Comparison of ENCODE assay signal across 9 cellular contexts in the genomic region with DNA sequence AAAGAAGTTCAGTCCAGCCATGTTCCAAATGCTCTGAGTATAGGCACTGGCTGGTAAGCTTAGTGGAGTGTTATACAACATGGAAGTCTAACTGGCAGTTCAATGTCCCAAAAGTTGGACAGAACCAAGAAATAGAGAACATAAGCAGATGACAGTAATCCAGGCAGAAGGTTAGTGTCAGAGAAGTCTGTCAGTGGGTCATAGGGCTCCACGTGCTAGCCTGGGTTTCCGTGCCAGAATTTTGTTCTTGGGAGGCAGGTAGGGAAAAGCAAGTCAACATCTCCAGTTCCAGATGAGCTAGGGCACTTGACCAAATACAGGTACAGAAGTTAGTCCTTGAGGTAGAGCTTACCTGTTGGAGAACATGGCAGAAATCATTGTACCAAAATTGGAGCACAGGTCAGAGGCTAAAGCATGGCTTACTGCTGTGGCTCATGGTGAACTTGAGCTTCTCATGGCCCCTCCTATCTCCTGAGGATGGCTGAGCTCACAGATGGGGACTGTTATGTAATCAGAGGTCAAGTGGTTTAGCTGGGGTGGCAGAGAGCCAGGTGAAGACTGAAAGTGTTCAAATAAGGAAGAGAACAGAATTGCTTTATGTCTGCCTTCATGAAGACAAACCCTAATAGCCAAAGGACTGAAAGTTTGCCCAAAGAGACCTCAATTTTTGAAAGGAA.
DNase-seq lines count a peak whose midpoint lies in the region; ATAC-seq lines count a peak whose summit lies in the region.
"Had no signal": no experiment of that assay in that cellular context is flagged by ENCODE, and none has a peak within 500 bp of the region (broad histone marks: within the 10 kb centered on the region; RNA-seq: fewer than 3 reads in every experiment).

No MANE protein-coding gene starts in this region.

- H3K4me1 Mint-ChIP-seq in central memory CD8-positive, alpha-beta T cell: peaks cover 29% of the 10 kb centered on the region

- peak; percentile 51 for ATAC-seq in central memory CD8-positive, alpha-beta T cell (replicated peaks; ENCODE audit: extremely low read depth, poor library complexity, severe bottlenecking)
- ATAC-seq in GM19455 (IDR thresholded peaks at IDR 0.05; ENCODE audit: unreplicated experiment): no peak
- ATAC-seq in HG02981 (IDR thresholded peaks at IDR 0.05; ENCODE audit: unreplicated experiment): no peak

- DNase-seq in EL (peak; percentile 15), NCI-H2227 treated with DMSO at 0.1 percent for 48 hours (lab: John Stamatoyannopoulos, UW) (peak; percentile 41), myocyte (ENCODE audit: low read depth) (peak; percentile 79)
- DNase-seq in central memory CD8-positive, alpha-beta T cell (ENCODE audit: low spot score in 2 of 2): no peak
- no peak for DNase-seq in activated CD8-positive, alpha-beta memory T cell treated with anti-CD3 and anti-CD28 coated beads for 24 hours
- DNase-seq in activated CD4-positive, alpha-beta T cell treated with anti-CD3 and anti-CD28 coated beads for 4 hours: no peak
- DNase-seq: activated naive CD8-positive, alpha-beta T cell treated with anti-CD3 and anti-CD28 coated beads, Interleukin-2, amount 10 ng/mL, durations not matched to agents 7 days and 5 days had no signal

- no peaks in the 10 kb centered on the region for H3K27me3 Mint-ChIP-seq in central memory CD8-positive, alpha-beta T cell

- H3K4me3 Mint-ChIP-seq in central memory CD8-positive, alpha-beta T cell: no peak overlapping the region
- H3K4me3 Mint-ChIP-seq: activated naive CD8-positive, alpha-beta T cell treated with anti-CD3 and anti-CD28 coated beads, Interleukin-2, amount 10 ng/mL, durations not matched to agents 7 days and 5 days had no signal

- H3K36me3 Mint-ChIP-seq in central memory CD8-positive, alpha-beta T cell (ENCODE audit: insufficient read depth): peaks cover 2% of the 10 kb centered on the region
- H3K36me3 Mint-ChIP-seq: activated naive CD8-positive, alpha-beta T cell treated with anti-CD3 and anti-CD28 coated beads, Interleukin-2, amount 10 ng/mL, durations not matched to agents 7 days and 5 days had no signal

- H3K27ac Mint-ChIP-seq in central memory CD8-positive, alpha-beta T cell (ENCODE audit: low read depth): peak overlapping the region; percentile 25
- H3K27ac Mint-ChIP-seq: activated naive CD8-positive, alpha-beta T cell treated with anti-CD3 and anti-CD28 coated beads, Interleukin-2, amount 10 ng/mL, durations not matched to agents 7 days and 5 days had no signal

- H3K9me3 Mint-ChIP-seq in central memory CD8-positive, alpha-beta T cell: no peaks in the 10 kb centered on the region
- H3K9me3 Mint-ChIP-seq: activated naive CD8-positive, alpha-beta T cell treated with anti-CD3 and anti-CD28 coated beads, Interleukin-2, amount 10 ng/mL, durations not matched to agents 7 days and 5 days had no signal

Comparison
In these comparisons a context has a peak if more than half of its experiments do, and no peak if none do; other contexts are left out.
1. DNase-seq: peak in EL (single experiment), NCI-H2227 treated with DMSO at 0.1 percent for 48 hours (single experiment) and myocyte (single experiment); none in central memory CD8-positive, alpha-beta T cell (0 of 2), activated CD8-positive, alpha-beta memory T cell treated with anti-CD3 and anti-CD28 coated beads for 24 hours (single experiment) and activated CD4-positive, alpha-beta T cell treated with anti-CD3 and anti-CD28 coated beads for 4 hours (0 of 2).